ENCODE assay signal across 9 cellular contexts in the genomic region with DNA sequence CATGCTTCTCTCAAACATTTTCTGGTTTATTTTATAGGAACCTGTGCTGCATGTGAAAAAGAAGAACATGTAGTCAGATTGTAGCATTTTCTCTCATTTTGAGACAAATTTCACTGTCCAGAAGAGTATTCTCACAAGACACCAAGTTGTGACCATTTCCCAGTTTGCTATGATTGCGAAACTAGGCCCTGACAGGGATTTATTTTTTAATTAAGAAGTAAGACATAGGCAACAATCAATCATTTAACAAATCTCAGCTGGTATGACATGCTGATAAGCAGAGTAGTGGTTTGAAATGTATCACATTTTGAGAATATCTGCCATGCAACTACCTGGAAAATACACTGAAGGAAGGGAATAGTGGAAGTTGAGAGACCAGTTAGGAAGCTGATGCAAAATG. TPM values are rescaled to one million over a fixed set of nuclear protein-coding genes. Genes with fewer than 3 reads are reported as not detected.
"Had no signal": no experiment of that assay in that cellular context is flagged by ENCODE, and none has a peak within 500 bp of the region (broad histone marks: within the 10 kb centered on the region; RNA-seq: fewer than 3 reads in every experiment).

No MANE protein-coding gene starts in this region.

- H3K27ac ChIP-seq: GM23248 had no signal

- FAIRE-seq: H54 had no signal

- H3K4me1 Mint-ChIP-seq: GM23338 had no signal

- H3K4me2 ChIP-seq: GM23338 had no signal

- H3K9me3 Mint-ChIP-seq: GM23338 had no signal

- H3K27ac Mint-ChIP-seq: GM23338, HFFc6 had no signal

- H3K4me1 ChIP-seq: HAP-1 had no signal

- H3K36me3 ChIP-seq: HAP-1 had no signal

- H3K9me3 ChIP-seq: HAP-1 had no signal

- DNase-seq: GM23248, GOT3, H7, HCEC 1CT, HFFc6 had no signal

- H3K4me3 ChIP-seq: GM23248, GM23338, HAP-1 had no signal

- H3K4me3 Mint-ChIP-seq: GM23338, HFFc6 had no signal

- H2AFZ ChIP-seq: GM23248, GM23338 had no signal

- H3K9ac ChIP-seq: GM23248 had no signal

RNA-seq across cellular contexts. Expression of gene OR13C8, which starts 11.6 kb away (rescaled TPM):
- total RNA-seq: GM23248, GM23338, H4, H7, HFFc6 had no signal
- polyA plus RNA-seq: GM23248, GM23338 had no signal

RNA-seq across cellular contexts. Expression of gene OR13C5, which starts 18.7 kb away (rescaled TPM):
- total RNA-seq: GM23248, GM23338, H4, H7, HFFc6 had no signal
- polyA plus RNA-seq: GM23248, GM23338 had no signal

RNA-seq across cellular contexts. Expression of gene OR13C2, which starts 24.9 kb away (rescaled TPM):
- total RNA-seq: GM23248, GM23338, H4, H7, HFFc6 had no signal
- polyA plus RNA-seq: GM23248, GM23338 had no signal

RNA-seq across cellular contexts. Expression of gene OR13C9, which starts 37.4 kb away (rescaled TPM):
- total RNA-seq: GM23248, GM23338, H4, H7, HFFc6 had no signal
- polyA plus RNA-seq: GM23248, GM23338 had no signal

RNA-seq across cellular contexts. Expression of gene OR13C3, which starts 43.9 kb away (rescaled TPM):
- total RNA-seq: GM23248, GM23338, H4, H7, HFFc6 had no signal
- polyA plus RNA-seq: GM23248, GM23338 had no signal
